10 cellular contexts compared by ENCODE assay signal in the genomic region with DNA sequence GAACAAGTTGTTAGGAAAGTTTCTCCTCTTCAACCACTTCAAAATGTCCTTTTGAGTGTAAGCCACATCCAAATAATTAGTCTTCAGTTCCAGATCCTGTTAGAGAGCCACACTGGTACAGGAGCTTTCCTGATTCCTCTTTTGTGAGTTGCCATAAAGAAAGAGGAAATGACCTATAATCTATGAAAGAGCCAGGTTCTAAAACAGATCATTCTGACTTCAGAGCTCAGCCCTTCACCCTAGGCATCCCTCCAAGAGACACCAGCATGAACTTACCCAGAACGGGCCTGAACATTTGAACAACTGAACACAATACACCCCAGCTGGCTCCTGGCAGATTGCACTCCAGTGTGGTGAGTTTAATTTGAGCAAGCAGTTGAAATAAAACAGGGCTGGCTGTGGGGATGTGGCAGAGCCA. TPM values are rescaled to one million over a fixed set of nuclear protein-coding genes. Genes with fewer than 3 reads are reported as not detected.
DNase-seq lines count a peak whose midpoint lies in the region; ATAC-seq, FAIRE-seq and TF ChIP-seq lines count a peak whose summit lies in the region.
"Had no signal": no experiment of that assay in that cellular context is flagged by ENCODE, and none has a peak within 500 bp of the region (broad histone marks: within the 10 kb centered on the region; RNA-seq: fewer than 3 reads in every experiment).

No MANE protein-coding gene starts in this region.

- H3K27ac Mint-ChIP-seq in GM23338 = no peak overlapping the region

- H3K27me3 ChIP-seq in GM23338 (ENCODE audit: insufficient read depth) = no peaks in the 10 kb centered on the region
- H3K27me3 ChIP-seq in brain microvascular endothelial cell (replicated peaks) = no peaks in the 10 kb centered on the region

- peaks cover 11% of the 10 kb centered on the region for H3K9me2 ChIP-seq in GM23338 (ENCODE audit: insufficient read depth)

- no peaks in the 10 kb centered on the region for H4K20me1 ChIP-seq in GM23338 (replicated peaks; ENCODE audit: insufficient read depth)

- ATAC-seq in GM23338 (no peak), mucosa of descending colon (peak; percentile 11)

- H3K4me1 ChIP-seq in GM23338 (ENCODE audit: insufficient read depth) = peaks cover 22% of the 10 kb centered on the region
- no peaks in the 10 kb centered on the region for H3K4me1 ChIP-seq in mucosa of descending colon (ENCODE audit: low read depth)

- no peak for TF ChIP-seq CTCF in GM23338 (conservative IDR thresholded peaks at IDR 0.05; ENCODE audit: low read depth in 2 of 2)
- no peak for TF ChIP-seq CTCF in mucosa of descending colon (IDR thresholded peaks at IDR 0.05)
- no peak for TF ChIP-seq CTCF in brain microvascular endothelial cell (IDR thresholded peaks at IDR 0.05; ENCODE audit: low read depth, low read length, missing control alignments)

- H3K27ac ChIP-seq in GM23338 (ENCODE audit: low read depth) (no peak overlapping the region), brain microvascular endothelial cell (no peak overlapping the region)

- peaks cover 3% of the 10 kb centered on the region; the same call in 1 of the 3 replicates for H3K36me3 Mint-ChIP-seq in GM23338 (ENCODE audit: low read depth)

- no peak overlapping the region for H3K4me3 Mint-ChIP-seq in GM23338

- peaks cover 33% of the 10 kb centered on the region for H3K4me1 Mint-ChIP-seq in GM23338

- no peak overlapping the region for H2AFZ ChIP-seq in GM23338

- DNase-seq in GM18507 (ENCODE audit: extremely low spot score, insufficient read length, low read depth) (no peak), GM23338 (ENCODE audit: low spot score) (no peak), NOMO-1 treated with dmso at 0.1 percent for 144 hours (lab: John Stamatoyannopoulos, UW; ENCODE audit: unreplicated experiment) (peak; percentile 2), mucosa of descending colon (no peak), brain microvascular endothelial cell (no peak), DMS153 (lab: John Stamatoyannopoulos, UW) (no peak), middle frontal gyrus (ENCODE audit: extremely low spot score, low spot score) (no peak)
- no peak for DNase-seq in activated naive CD4-positive, alpha-beta T cell treated with Interleukin-2 at 50 U/mL for 16 hours
- DNase-seq: NCI-H1417 had no signal

- peak overlapping the region; percentile 68; the same call in 1 of the 2 replicates for H3K4me2 ChIP-seq in GM23338

- no peaks in the 10 kb centered on the region for H3K79me2 ChIP-seq in GM23338 (replicated peaks; ENCODE audit: insufficient read depth)

- H3K9me3 Mint-ChIP-seq in GM23338 = peaks cover 3% of the 10 kb centered on the region; the same call in 2 of the 3 replicates

- FAIRE-seq in GM18507 (lab: Jason Lieb, UNC) = peak; percentile 67
- FAIRE-seq: keratinocyte had no signal

- no peak overlapping the region for H3K4me3 ChIP-seq in GM23338
- no peak overlapping the region for H3K4me3 ChIP-seq in mucosa of descending colon
- no peak overlapping the region for H3K4me3 ChIP-seq in brain microvascular endothelial cell (ENCODE audit: low read depth, low read length)

- in situ Hi-C loops in brain microvascular endothelial cell (cut with HindIII; ENCODE audit: low pct_ligation_motif_present, low sequenced_read_pairs) = no loop called here

- H3K36me3 ChIP-seq in GM23338 (ENCODE audit: insufficient read depth) (no peaks in the 10 kb centered on the region), mucosa of descending colon (ENCODE audit: low read depth) (no peaks in the 10 kb centered on the region), brain microvascular endothelial cell (replicated peaks) (no peaks in the 10 kb centered on the region)

- peaks cover 7% of the 10 kb centered on the region for H3F3A ChIP-seq in GM23338 (replicated peaks; ENCODE audit: low read depth)

- peaks cover 2% of the 10 kb centered on the region for H3K27me3 Mint-ChIP-seq in GM23338 (ENCODE audit: insufficient read depth, low read depth, poor library complexity)

- H3K9me3 ChIP-seq in mucosa of descending colon = no peaks in the 10 kb centered on the region

- intact Hi-C loops in mucosa of descending colon (cut with DNase I, micrococcal nuclease) = no loop called here

TF ChIP-seq in GM23338, 12 proteins besides CTCF, POLR2A, EP300 and RAD21:
- TF ChIP-seq STAT1 (IDR thresholded peaks at IDR 0.05; ENCODE audit: unreplicated experiment) (no peak), NANOG (IDR thresholded peaks at IDR 0.05; ENCODE audit: borderline replicate concordance) (no peak), EZH2phosphoT487 (IDR thresholded peaks at IDR 0.05; ENCODE audit: unreplicated experiment) (no peak), CREB1 (CRISPR knock-in tag; IDR thresholded peaks at IDR 0.05; ENCODE audit: low read depth) (no peak), ZNF462 (CRISPR knock-in tag; IDR thresholded peaks at IDR 0.05) (no peak)
- TF ChIP-seq, protein P1, sequence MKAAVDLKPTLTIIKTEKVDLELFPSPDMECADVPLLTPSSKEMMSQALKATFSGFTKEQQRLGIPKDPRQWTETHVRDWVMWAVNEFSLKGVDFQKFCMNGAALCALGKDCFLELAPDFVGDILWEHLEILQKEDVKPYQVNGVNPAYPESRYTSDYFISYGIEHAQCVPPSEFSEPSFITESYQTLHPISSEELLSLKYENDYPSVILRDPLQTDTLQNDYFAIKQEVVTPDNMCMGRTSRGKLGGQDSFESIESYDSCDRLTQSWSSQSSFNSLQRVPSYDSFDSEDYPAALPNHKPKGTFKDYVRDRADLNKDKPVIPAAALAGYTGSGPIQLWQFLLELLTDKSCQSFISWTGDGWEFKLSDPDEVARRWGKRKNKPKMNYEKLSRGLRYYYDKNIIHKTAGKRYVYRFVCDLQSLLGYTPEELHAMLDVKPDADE (IDR thresholded peaks at IDR 0.05) = no peak

RNA-seq across cellular contexts. Expression of gene SLC1A1, which starts 25.7 kb away (rescaled TPM):
- total RNA-seq in GM23338 (2014; rRNA removed; shearing (Covaris generic)) = 8.2 and 8.8 TPM in 2 replicates
- 3.2 and 3.7 TPM in 2 replicates for polyA plus RNA-seq in GM23338 (2016; fragmentation: Nextera tagmentation; extraction: Ambion mirVana)
- 10 to 100 TPM; 16.8 to 44.8 (median 37.0) TPM for total RNA-seq in mucosa of descending colon
